15 cellular contexts compared by ENCODE assay signal in genomic region chr1:227372662-227373061, GRCh38. TPM values are rescaled to one million over a fixed set of nuclear protein-coding genes. Genes with fewer than 3 reads are reported as not detected.
DNase-seq lines count a peak whose midpoint lies in the region; ATAC-seq, FAIRE-seq and TF ChIP-seq lines count a peak whose summit lies in the region.
"Had no signal": no experiment of that assay in that cellular context is flagged by ENCODE, and none has a peak within 500 bp of the region (broad histone marks: within the 10 kb centered on the region; RNA-seq: fewer than 3 reads in every experiment).

No MANE protein-coding gene starts in this region.

- no peak for ATAC-seq in HG02759 (IDR thresholded peaks at IDR 0.05; ENCODE audit: unreplicated experiment)
- ATAC-seq: activated T-cell treated with anti-CD3 and anti-CD28 coated beads, Interleukin-2, amount 50 U/mL, for 72 hours; mucosa of descending colon had no signal

- POLR2A ChIA-PET in HEK293 (lab: Yijun Ruan, JAX) = no interaction called here

- no peak overlapping the region for H3K14ac ChIP-seq in trophoblast cell (ENCODE audit: low read length)

- no peak overlapping the region for H3K23ac ChIP-seq in trophoblast cell (ENCODE audit: low read length)

- no peak for TF ChIP-seq CTCF in HEK293 (tag by site-specific recombination; IDR thresholded peaks at IDR 0.05)
- TF ChIP-seq CTCF in fibroblast of pulmonary artery (IDR thresholded peaks at IDR 0.05; ENCODE audit: low read length, missing control alignments) = no peak

- DNase-seq in AG08396 (ENCODE audit: low spot score) (peak; percentile 31), SHP77 treated with DMSO at 0.1 percent for 48 hours (lab: John Stamatoyannopoulos, UW) (peak; percentile 65), fibroblast of pulmonary artery (ENCODE audit: low read depth) (peak; percentile 69), trophoblast cell (no peak), GM19239 (ENCODE audit: insufficient read length, low spot score) (no peak)
- no peak for DNase-seq in activated naive CD8-positive, alpha-beta T cell treated with anti-CD3 and anti-CD28 coated beads for 36 hours
- DNase-seq: activated CD4-positive, CD25-positive, alpha-beta regulatory T cell treated with anti-CD3 and anti-CD28 coated beads, Interleukin-2, amount 50 U/mL, for 72 hours; activated T-cell treated with anti-CD3 and anti-CD28 coated beads, Interleukin-2, amount 50 U/mL, for 72 hours; GF-D8; SW 1271 had no signal

- no peak overlapping the region for H2BK12ac ChIP-seq in trophoblast cell (ENCODE audit: low read length)

- no peaks in the 10 kb centered on the region for H3K36me3 Mint-ChIP-seq in activated naive CD8-positive, alpha-beta T cell treated with anti-CD3 and anti-CD28 coated beads for 36 hours

- H3K4me1 ChIP-seq in HEK293 (ENCODE audit: control insufficient read depth, insufficient read depth, low read length) = peaks cover 34% of the 10 kb centered on the region
- peaks cover 0 to 6% of the 10 kb centered on the region in 2 experiments for H3K4me1 ChIP-seq in trophoblast cell (ENCODE audit: control insufficient read depth in 1 of 2, insufficient read depth in 2 of 2, low read length in 2 of 2)

- H3K79me2 ChIP-seq in trophoblast cell (ENCODE audit: control insufficient read depth, insufficient read depth, low read length, poor library complexity) = no peaks in the 10 kb centered on the region

- FAIRE-seq in GM19239 (lab: Jason Lieb, UNC) = no peak

- H3K79me1 ChIP-seq in trophoblast cell (ENCODE audit: low read length) = no peaks in the 10 kb centered on the region

- H2BK5ac ChIP-seq in trophoblast cell (ENCODE audit: low read depth, low read length, poor library complexity) = no peak overlapping the region

- H3K4me3 ChIP-seq in HEK293 (ENCODE audit: low read depth, low read length) = no peak overlapping the region
- no peak overlapping the region for H3K4me3 ChIP-seq in fibroblast of pulmonary artery (replicated peaks; ENCODE audit: low read depth, low read length)
- H3K4me3 ChIP-seq in trophoblast cell (ENCODE audit: low read depth, low read length) = no peak overlapping the region
- H3K4me3 ChIP-seq: cardiac muscle cell, mucosa of descending colon had no signal

- no peak overlapping the region for H2AFZ ChIP-seq in trophoblast cell (ENCODE audit: insufficient read depth, low read length, poor library complexity)

- H3K9ac ChIP-seq in trophoblast cell (ENCODE audit: low read length) = no peak overlapping the region

- H3K36me3 ChIP-seq in HEK293 (ENCODE audit: control insufficient read depth in 2 of 2, insufficient read depth in 1 of 2, low read length in 2 of 2) (no peaks in the 10 kb centered on the region), trophoblast cell (ENCODE audit: control insufficient read depth in 1 of 2, insufficient read depth in 2 of 2, low read length in 2 of 2) (no peaks in the 10 kb centered on the region)
- H3K36me3 ChIP-seq: cardiac muscle cell had no signal

- H4K12ac ChIP-seq in trophoblast cell (ENCODE audit: low read depth, low read length) = no peak overlapping the region

- H2AK5ac ChIP-seq in trophoblast cell (ENCODE audit: low read length) = no peak overlapping the region

- no peak overlapping the region for H3K27ac Mint-ChIP-seq in activated naive CD8-positive, alpha-beta T cell treated with anti-CD3 and anti-CD28 coated beads for 36 hours
- H3K27ac Mint-ChIP-seq: activated T-cell treated with anti-CD3 and anti-CD28 coated beads, Interleukin-2, amount 50 U/mL, for 72 hours; stimulated activated naive CD8-positive, alpha-beta T cell treated with anti-CD3 and anti-CD28 coated beads, Interleukin-15, Interleukin-2, amounts not matched to agents 100 ng/mL and 50 ng/mL, for 24 hours had no signal

- H4K91ac ChIP-seq in trophoblast cell (ENCODE audit: low read depth, low read length) = no peak overlapping the region

- no peak overlapping the region for H3K4ac ChIP-seq in trophoblast cell (ENCODE audit: low read depth, low read length)

- H4K8ac ChIP-seq in trophoblast cell (ENCODE audit: low read depth, low read length) = no peak overlapping the region

- no peaks in the 10 kb centered on the region for H3K27me3 ChIP-seq in trophoblast cell (ENCODE audit: insufficient read depth, low read length)
- H3K27me3 ChIP-seq: cardiac muscle cell had no signal

- H3K27ac ChIP-seq in HEK293 (ENCODE audit: extremely low read depth, low read depth, low read length) = no peak overlapping the region
- H3K27ac ChIP-seq in trophoblast cell (ENCODE audit: low read depth, low read length) = no peak overlapping the region
- H3K27ac ChIP-seq: cardiac muscle cell had no signal

- H3K18ac ChIP-seq in trophoblast cell (ENCODE audit: low read length) = no peak overlapping the region

- no peak overlapping the region for H3K4me2 ChIP-seq in trophoblast cell (ENCODE audit: low read length)

- CTCF ChIA-PET in HEK293 (lab: Yijun Ruan, JAX) = interaction anchor here (1.1 to 1.7 kb wide), 2 partner anchors 59 to 66 kb away, joined by 3 to 4 read pairs; no protein-coding TSS in a partner anchor

- H3K27me3 Mint-ChIP-seq in activated naive CD8-positive, alpha-beta T cell treated with anti-CD3 and anti-CD28 coated beads for 36 hours = peaks cover 12% of the 10 kb centered on the region

- no peaks in the 10 kb centered on the region for H3K4me1 Mint-ChIP-seq in activated naive CD8-positive, alpha-beta T cell treated with anti-CD3 and anti-CD28 coated beads for 36 hours

- H3K9me3 ChIP-seq in HEK293 (ENCODE audit: control insufficient read depth, insufficient read depth, low read depth, low read length) = no peaks in the 10 kb centered on the region
- H3K9me3 ChIP-seq in trophoblast cell (ENCODE audit: insufficient read depth, low read depth, low read length) = no peaks in the 10 kb centered on the region
- H3K9me3 ChIP-seq: mucosa of descending colon had no signal

- no peaks in the 10 kb centered on the region for H3K9me3 Mint-ChIP-seq in activated naive CD8-positive, alpha-beta T cell treated with anti-CD3 and anti-CD28 coated beads for 36 hours
- H3K9me3 Mint-ChIP-seq: activated T-cell treated with anti-CD3 and anti-CD28 coated beads, Interleukin-2, amount 50 U/mL, for 72 hours; stimulated activated naive CD8-positive, alpha-beta T cell treated with anti-CD3 and anti-CD28 coated beads, Interleukin-15, Interleukin-2, amounts not matched to agents 100 ng/mL and 50 ng/mL, for 24 hours had no signal

- no peak overlapping the region for H3K4me3 Mint-ChIP-seq in activated naive CD8-positive, alpha-beta T cell treated with anti-CD3 and anti-CD28 coated beads for 36 hours
- H3K4me3 Mint-ChIP-seq: activated T-cell treated with anti-CD3 and anti-CD28 coated beads, Interleukin-2, amount 50 U/mL, for 72 hours; stimulated activated naive CD8-positive, alpha-beta T cell treated with anti-CD3 and anti-CD28 coated beads, Interleukin-15, Interleukin-2, amounts not matched to agents 100 ng/mL and 50 ng/mL, for 24 hours had no signal

- H2BK120ac ChIP-seq in trophoblast cell (ENCODE audit: insufficient read depth, low read length, poor library complexity) = no peak overlapping the region

TF ChIP-seq in HEK293, 187 proteins besides CTCF, POLR2A, EP300 and RAD21 (continues in another document):
- TF ChIP-seq ZNF501 (tag by site-specific recombination; IDR thresholded peaks at IDR 0.05) (no peak), FEZF1 (tag by site-specific recombination; IDR thresholded peaks at IDR 0.05) (0 out of 2 replicates have a peak, but pooled peaks have one; percentile 11), ZNF174 (tag by site-specific recombination; IDR thresholded peaks at IDR 0.05) (no peak), ZNF416 (tag by site-specific recombination; IDR thresholded peaks at IDR 0.05) (no peak), AEBP2 (tag by site-specific recombination; IDR thresholded peaks at IDR 0.05; ENCODE audit: borderline replicate concordance) (no peak), ZNF148 (tag by site-specific recombination; IDR thresholded peaks at IDR 0.05; ENCODE audit: borderline replicate concordance) (no peak), ZNF335 (tag by site-specific recombination; conservative IDR thresholded peaks at IDR 0.05) (no peak), ZNF433 (tag by site-specific recombination; IDR thresholded peaks at IDR 0.05; ENCODE audit: low read depth) (no peak), ZFP69B (tag by site-specific recombination; IDR thresholded peaks at IDR 0.05) (no peak)

RNA-seq across cellular contexts. Expression of gene CDC42BPA, which starts 54.4 kb away (rescaled TPM):
- 1 to 10 TPM; 2.7 to 3.0 TPM for total RNA-seq in activated naive CD8-positive, alpha-beta T cell treated with anti-CD3 and anti-CD28 coated beads for 36 hours
- 7.8 and 8.2 TPM in 2 replicates for polyA plus RNA-seq in trophoblast cell (2013)

Comparison
In these comparisons a context has a peak if more than half of its experiments do, and no peak if none do; other contexts are left out.
1. DNase-seq: peak in AG08396 (single experiment), SHP77 treated with DMSO at 0.1 percent for 48 hours (single experiment) and fibroblast of pulmonary artery (single experiment); none in activated naive CD8-positive, alpha-beta T cell treated with anti-CD3 and anti-CD28 coated beads for 36 hours (single experiment), trophoblast cell (0 of 2) and GM19239 (single experiment).